ENCODE assay signal across 1 cellular context in the genomic region with DNA sequence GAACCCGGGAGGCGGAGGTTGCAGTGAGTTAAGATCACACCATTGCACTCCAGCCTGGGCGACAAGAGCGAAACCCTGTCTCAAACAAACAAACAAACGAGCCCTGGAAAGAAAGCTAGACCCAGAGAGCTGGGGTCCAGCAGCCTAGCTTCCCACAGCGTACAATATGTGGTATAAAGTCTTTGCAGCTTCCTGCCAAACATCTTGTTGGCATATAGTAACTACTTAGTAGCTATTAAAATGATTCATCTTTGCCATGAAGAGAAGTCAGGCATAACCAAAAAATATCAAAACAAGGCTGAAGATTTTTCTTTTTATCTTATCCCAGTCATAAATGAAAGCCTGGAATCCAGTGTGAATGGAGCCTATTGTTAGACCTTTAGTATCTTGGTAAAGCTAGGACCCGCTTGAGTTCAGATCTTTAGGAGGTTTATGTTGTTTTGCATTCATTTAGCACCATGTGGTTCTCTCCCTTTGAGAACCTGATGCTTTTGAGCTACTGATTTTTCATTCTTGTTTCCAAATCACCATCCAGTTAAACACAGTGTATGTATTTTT.
TF ChIP-seq lines count a peak whose summit lies in the region.

No MANE protein-coding gene starts in this region.

TF ChIP-seq in SK-N-SH treated with all-trans-retinoic acid at 6 μM for 48 hours, 23 proteins besides CTCF, POLR2A, EP300 and RAD21 (continued from another document):
- TF ChIP-seq TOX (CRISPR knock-in tag; IDR thresholded peaks at IDR 0.05; ENCODE audit: borderline replicate concordance): no peak
